In the genomic region with DNA sequence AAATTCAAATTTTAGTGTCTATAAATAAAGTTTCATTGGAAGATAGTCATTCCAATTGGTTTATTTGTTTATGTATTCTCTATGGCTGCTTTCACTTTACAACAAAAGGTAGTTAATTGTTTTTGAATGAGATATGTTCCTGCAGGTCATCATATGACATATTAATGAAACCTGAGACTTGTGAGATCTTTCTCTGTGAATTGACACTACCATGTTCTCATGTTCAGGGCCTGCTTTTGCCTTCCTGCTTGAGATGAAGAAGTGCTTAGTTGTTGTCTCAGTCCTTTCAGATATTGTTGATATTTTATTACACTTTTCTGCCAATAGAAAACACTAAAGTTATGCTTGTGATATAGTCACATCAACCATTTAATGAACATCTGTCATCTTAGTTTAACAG, we compare ENCODE assay signal across 17 cellular contexts.
DNase-seq lines count a peak whose midpoint lies in the region; ATAC-seq, FAIRE-seq and TF ChIP-seq lines count a peak whose summit lies in the region.
"Had no signal": no experiment of that assay in that cellular context is flagged by ENCODE, and none has a peak within 500 bp of the region (broad histone marks: within the 10 kb centered on the region; RNA-seq: fewer than 3 reads in every experiment).

No MANE protein-coding gene starts in this region.

- in situ Hi-C loops in GM12878 (cut with MboI) = no loop called here

- no peak for DNase-seq in CD8-positive, alpha-beta T cell
- DNase-seq in HFFc6 (no peak), GM12878 (ENCODE audit: low read depth, low spot score) (no peak), lung microvascular endothelial cell (ENCODE audit: low read depth in 2 of 2) (peak; percentile 47 to 75), left colon (no peak), NCI-H2227 treated with DMSO at 0.1 percent for 48 hours (lab: John Stamatoyannopoulos, UW) (no peak), ureter (ENCODE audit: low spot score) (no peak)
- DNase-seq: activated naive CD8-positive, alpha-beta T cell treated with anti-CD3 and anti-CD28 coated beads for 36 hours; effector CD8-positive, alpha-beta T cell; GDM1; pancreas; stimulated activated CD4-positive, alpha-beta T cell treated with anti-CD3 and anti-CD28 coated beads, Interleukin-4, amount 100 ng/mL, for 1 hour; WERI-Rb-1 had no signal

- SMC1A ChIA-PET in GM12878 (lab: Charles Lee; ENCODE audit: uncharacterized antibody, unreplicated experiment) = interaction anchor here (1.0 to 1.4 kb wide), 2 partner anchors 15 to 66 kb away, joined by 3 to 4 read pairs; no protein-coding TSS in a partner anchor

- TF ChIP-seq POLR2A in GM12878 (IDR thresholded peaks at IDR 0.05; ENCODE audit: low read depth, low read length) = no peak

- no peak overlapping the region for H3K4me2 ChIP-seq in GM12878 (ENCODE audit: control insufficient read depth, insufficient read depth)
- H3K4me2 ChIP-seq: hepatocyte had no signal

- peaks cover 10% of the 10 kb centered on the region for H3K4me1 ChIP-seq in CD8-positive, alpha-beta T cell (ENCODE audit: insufficient read depth, low read length)
- H3K4me1 ChIP-seq in GM12878 (ENCODE audit: control insufficient read depth, insufficient read depth, low read length) = no peaks in the 10 kb centered on the region

- no peak for TF ChIP-seq RAD21 in GM12878 (IDR thresholded peaks at IDR 0.05; ENCODE audit: insufficient read depth, low read depth, low read length)

- no TSS peak for BruUV-seq in GM12878 (replicated peaks; lab: Mats Ljungman, UMichigan)

- H3K27me3 Mint-ChIP-seq in CD8-positive, alpha-beta T cell (ENCODE audit: low read depth) = no peaks in the 10 kb centered on the region
- peaks cover 2% of the 10 kb centered on the region; the same call in 1 of the 2 replicates for H3K27me3 Mint-ChIP-seq in HFFc6 (ENCODE audit: insufficient read depth)
- H3K27me3 Mint-ChIP-seq: activated naive CD8-positive, alpha-beta T cell treated with anti-CD3 and anti-CD28 coated beads for 36 hours had no signal

- peaks cover 3% of the 10 kb centered on the region for H3K36me3 ChIP-seq in CD8-positive, alpha-beta T cell (ENCODE audit: insufficient read depth, low read length)
- no peaks in the 10 kb centered on the region; a peak in 1 of 4 replicates for H3K36me3 ChIP-seq in GM12878 (ENCODE audit: control insufficient read depth in 2 of 2, insufficient read depth in 2 of 2, low read length in 1 of 2)
- H3K36me3 ChIP-seq: cardiac muscle cell, WERI-Rb-1 had no signal

- intact Hi-C loops in CD8-positive, alpha-beta T cell (cut with DNase I, micrococcal nuclease) = no loop called here
- intact Hi-C loops in GM12878 (cut with micrococcal nuclease; ENCODE audit: unreplicated experiment) (no loop called here), left colon (cut with DNase I, micrococcal nuclease) (no loop called here)

- H3K27ac ChIP-seq in CD8-positive, alpha-beta T cell (ENCODE audit: low read depth, low read length) = no peak overlapping the region
- no peak overlapping the region for H3K27ac ChIP-seq in GM12878 (ENCODE audit: control insufficient read depth, insufficient read depth)
- H3K27ac ChIP-seq: cardiac muscle cell, hepatocyte, pancreas, skin epidermis, WERI-Rb-1 had no signal

- H3K36me3 Mint-ChIP-seq in CD8-positive, alpha-beta T cell = peaks cover 14% of the 10 kb centered on the region
- H3K36me3 Mint-ChIP-seq in HFFc6 (ENCODE audit: low read depth) = peaks cover 8% of the 10 kb centered on the region

- H3K79me2 ChIP-seq in GM12878 (ENCODE audit: control insufficient read depth, insufficient read depth, low read length) = peaks cover 2% of the 10 kb centered on the region

- POLR2A ChIA-PET in CD8-positive, alpha-beta T cell (lab: Charles Lee) = no interaction called here
- POLR2A ChIA-PET in GM12878 (lab: Charles Lee) = no interaction called here

- H3K9me3 ChIP-seq in CD8-positive, alpha-beta T cell (ENCODE audit: low read length) = no peaks in the 10 kb centered on the region
- H3K9me3 ChIP-seq in GM12878 (replicated peaks; ENCODE audit: control insufficient read depth, insufficient read depth, low read length) = no peaks in the 10 kb centered on the region
- H3K9me3 ChIP-seq: pancreas had no signal

- no peak for TF ChIP-seq CTCF in CD8-positive, alpha-beta T cell (IDR thresholded peaks at IDR 0.05)
- no peak for TF ChIP-seq CTCF in HFFc6 (IDR thresholded peaks at IDR 0.05)
- TF ChIP-seq CTCF in GM12878 (IDR thresholded peaks at IDR 0.05 in 2 of 3, conservative IDR thresholded peaks at IDR 0.05 in 1 of 3; ENCODE audit: control insufficient read depth in 2 of 3, extremely low read depth in 1 of 3, insufficient read depth in 1 of 3, low read depth in 3 of 3, low read length in 3 of 3) = no peak

- peaks cover 52% of the 10 kb centered on the region for H3K4me1 Mint-ChIP-seq in CD8-positive, alpha-beta T cell (ENCODE audit: low read depth)
- H3K4me1 Mint-ChIP-seq in HFFc6 (ENCODE audit: low read depth) = peaks cover 42% of the 10 kb centered on the region

- peak overlapping the region; percentile 1 for H3K27ac Mint-ChIP-seq in CD8-positive, alpha-beta T cell
- H3K27ac Mint-ChIP-seq in HFFc6 = peak overlapping the region; percentile 45; the same call in 1 of the 2 replicates
- H3K27ac Mint-ChIP-seq: activated naive CD8-positive, alpha-beta T cell treated with anti-CD3 and anti-CD28 coated beads for 36 hours had no signal

- no peak for TF ChIP-seq EP300 in GM12878 (IDR thresholded peaks at IDR 0.05; ENCODE audit: borderline replicate concordance in 1 of 2, control insufficient read depth in 1 of 2, low read depth in 2 of 2, low read length in 2 of 2)

- H3K9me3 Mint-ChIP-seq in CD8-positive, alpha-beta T cell = no peaks in the 10 kb centered on the region
- no peaks in the 10 kb centered on the region for H3K9me3 Mint-ChIP-seq in HFFc6

- H3K4me3 Mint-ChIP-seq in CD8-positive, alpha-beta T cell = no peak overlapping the region
- H3K4me3 Mint-ChIP-seq in HFFc6 = no peak overlapping the region
- H3K4me3 Mint-ChIP-seq: activated naive CD8-positive, alpha-beta T cell treated with anti-CD3 and anti-CD28 coated beads for 36 hours had no signal

- RAD21 ChIA-PET in GM12878 (lab: Charles Lee; ENCODE audit: unreplicated experiment) = no interaction called here

- no peak overlapping the region for H2AFZ ChIP-seq in GM12878 (ENCODE audit: control insufficient read depth, low read depth, low read length)
- H2AFZ ChIP-seq: hepatocyte had no signal

- FAIRE-seq in GM12878 (lab: Jason Lieb, UNC) = no peak
- FAIRE-seq: pancreas had no signal

- no peak overlapping the region for H3K4me3 ChIP-seq in CD8-positive, alpha-beta T cell (ENCODE audit: low read depth, low read length)
- no peak overlapping the region for H3K4me3 ChIP-seq in GM12878
- H3K4me3 ChIP-seq: cardiac muscle cell, hepatocyte, pancreas, skin epidermis had no signal

- CTCF ChIA-PET in CD8-positive, alpha-beta T cell (lab: Charles Lee) = no interaction called here
- CTCF ChIA-PET in GM12878 (lab: Yijun Ruan, JAX) = no interaction called here

- H3K9ac ChIP-seq in GM12878 (ENCODE audit: control insufficient read depth, insufficient read depth, low read length) = no peak overlapping the region

- ATAC-seq in CD8-positive, alpha-beta T cell = no peak
- ATAC-seq in GM12878 = peak; percentile 46; the same call in 2 of the 3 replicates
- ATAC-seq in GM19023 (IDR thresholded peaks at IDR 0.05; ENCODE audit: unreplicated experiment) = no peak
- ATAC-seq in left colon = no peak
- ATAC-seq: pancreas had no signal

- no peaks in the 10 kb centered on the region for H3K27me3 ChIP-seq in CD8-positive, alpha-beta T cell (ENCODE audit: insufficient read depth, low read length)
- no peaks in the 10 kb centered on the region for H3K27me3 ChIP-seq in GM12878 (replicated peaks in 1 of 2; ENCODE audit: control insufficient read depth in 2 of 2, insufficient read depth in 2 of 2, low read length in 1 of 2)
- H3K27me3 ChIP-seq: cardiac muscle cell, hepatocyte, pancreas had no signal

- H4K20me1 ChIP-seq in GM12878 (ENCODE audit: control insufficient read depth, insufficient read depth) = no peaks in the 10 kb centered on the region

TF ChIP-seq in GM12878, 131 proteins besides CTCF, POLR2A, EP300 and RAD21:
- TF ChIP-seq ATF7 (IDR thresholded peaks at IDR 0.05; ENCODE audit: low read depth) (no peak), ASH2L (IDR thresholded peaks at IDR 0.05; ENCODE audit: borderline replicate concordance, low read depth) (no peak), RFX5 (IDR thresholded peaks at IDR 0.05; ENCODE audit: low read depth, low read length) (no peak), RUNX3 (IDR thresholded peaks at IDR 0.05; ENCODE audit: low read length) (no peak), ETV6 (conservative IDR thresholded peaks at IDR 0.05 in 1 of 2, IDR thresholded peaks at IDR 0.05 in 1 of 2; ENCODE audit: borderline replicate concordance in 1 of 2, low read depth in 1 of 2) (no peak), TCF12 (IDR thresholded peaks at IDR 0.05; ENCODE audit: low read depth, low read length) (no peak), CBFB (IDR thresholded peaks at IDR 0.05; ENCODE audit: low read depth) (no peak), NR2C2 (IDR thresholded peaks at IDR 0.05; ENCODE audit: borderline replicate concordance, control insufficient read depth, insufficient read length, low read depth) (no peak), ZNF384 (IDR thresholded peaks at IDR 0.05; ENCODE audit: borderline replicate concordance, low read depth, low read length) (no peak), BRCA1 (IDR thresholded peaks at IDR 0.05; ENCODE audit: low read depth, low read length) (no peak), CREM (IDR thresholded peaks at IDR 0.05; ENCODE audit: low read depth) (no peak), BACH1 (IDR thresholded peaks at IDR 0.05; ENCODE audit: borderline replicate concordance) (no peak), MTA2 (IDR thresholded peaks at IDR 0.05; ENCODE audit: low read depth) (no peak)
- TF ChIP-seq, protein P1, sequence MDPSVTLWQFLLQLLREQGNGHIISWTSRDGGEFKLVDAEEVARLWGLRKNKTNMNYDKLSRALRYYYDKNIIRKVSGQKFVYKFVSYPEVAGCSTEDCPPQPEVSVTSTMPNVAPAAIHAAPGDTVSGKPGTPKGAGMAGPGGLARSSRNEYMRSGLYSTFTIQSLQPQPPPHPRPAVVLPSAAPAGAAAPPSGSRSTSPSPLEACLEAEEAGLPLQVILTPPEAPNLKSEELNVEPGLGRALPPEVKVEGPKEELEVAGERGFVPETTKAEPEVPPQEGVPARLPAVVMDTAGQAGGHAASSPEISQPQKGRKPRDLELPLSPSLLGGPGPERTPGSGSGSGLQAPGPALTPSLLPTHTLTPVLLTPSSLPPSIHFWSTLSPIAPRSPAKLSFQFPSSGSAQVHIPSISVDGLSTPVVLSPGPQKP (IDR thresholded peaks at IDR 0.05; ENCODE audit: low read depth, low read length) = no peak

Comparison
In these comparisons a context has a peak if more than half of its experiments do, and no peak if none do; other contexts are left out.
1. DNase-seq: peak in lung microvascular endothelial cell (2 of 2); none in CD8-positive, alpha-beta T cell (0 of 7), HFFc6 (single experiment), GM12878 (single experiment), left colon (0 of 2), NCI-H2227 treated with DMSO at 0.1 percent for 48 hours (single experiment) and ureter (single experiment).